In the genomic region with DNA sequence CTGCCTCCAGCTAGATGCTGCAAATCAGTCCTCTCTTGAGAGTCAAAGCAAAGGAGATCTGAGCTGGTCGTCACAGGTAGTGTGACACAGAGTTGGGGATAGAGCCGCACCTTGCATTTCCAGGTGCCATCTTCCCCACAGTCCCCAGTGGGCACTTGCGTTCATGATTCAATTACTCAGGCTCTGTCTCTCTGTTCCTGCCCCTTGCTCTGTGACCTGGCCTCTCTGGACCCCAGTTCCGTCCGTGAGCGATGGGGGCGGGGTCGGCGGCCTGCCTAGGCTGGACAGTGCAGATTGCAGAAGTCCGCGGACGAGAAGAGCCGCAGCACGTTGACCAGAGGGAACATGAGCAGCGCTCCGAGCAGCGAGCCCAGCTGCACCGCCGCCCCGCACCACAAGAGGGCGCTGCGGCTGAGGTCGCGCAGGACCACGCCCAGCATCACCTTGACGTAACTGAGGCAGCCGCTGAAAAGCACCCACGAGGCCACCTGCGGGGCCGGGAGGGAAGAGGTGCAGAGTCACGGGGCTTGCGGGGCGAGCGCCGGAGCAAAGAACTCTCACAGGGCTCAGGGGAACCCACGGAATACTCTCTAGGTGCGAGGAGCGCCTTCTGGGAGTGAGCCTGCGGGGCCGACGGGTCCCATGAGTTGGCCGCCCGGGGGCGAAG, we compare ENCODE assay signal across 8 cellular contexts. TPM values are rescaled to one million over a fixed set of nuclear protein-coding genes. Genes with fewer than 3 reads are reported as not detected.
DNase-seq lines count a peak whose midpoint lies in the region; ATAC-seq, FAIRE-seq and TF ChIP-seq lines count a peak whose summit lies in the region.

No MANE protein-coding gene starts in this region.

- intact Hi-C loops in endothelial cell of umbilical vein (cut with micrococcal nuclease) = no loop called here

- POLR2A ChIA-PET in endothelial cell of umbilical vein (lab: Charles Lee) = no interaction called here

- CTCF ChIA-PET in endothelial cell of umbilical vein (lab: Charles Lee) = interaction anchor here (1.3 to 1.6 kb wide), 2 partner anchors 8 to 13 kb away, joined by 4 read pairs; partner anchors contain the start of gene SLC52A3

- H3K4me1 ChIP-seq in endothelial cell of umbilical vein (ENCODE audit: control insufficient read depth, extremely low read depth, insufficient read depth, low read length) = no peaks in the 10 kb centered on the region
- H3K4me1 ChIP-seq in osteoblast (ENCODE audit: insufficient read depth, low read length) = no peaks in the 10 kb centered on the region

- H3K27ac ChIP-seq in endothelial cell of umbilical vein (ENCODE audit: insufficient read depth, low read depth, low read length) (no peak overlapping the region), osteoblast (ENCODE audit: low read depth, low read length) (no peak overlapping the region)

- H3K27me3 ChIP-seq in endothelial cell of umbilical vein (ENCODE audit: control insufficient read depth in 2 of 2, insufficient read depth in 2 of 2, low read length in 2 of 2) (no peaks in the 10 kb centered on the region), osteoblast (ENCODE audit: insufficient read depth, low read length) (peaks cover 12% of the 10 kb centered on the region)

- H3K36me3 ChIP-seq in endothelial cell of umbilical vein (ENCODE audit: control insufficient read depth in 2 of 2, extremely low read depth in 1 of 2, insufficient read depth in 2 of 2, low read length in 2 of 2) = no peaks in the 10 kb centered on the region
- no peaks in the 10 kb centered on the region for H3K36me3 ChIP-seq in osteoblast (ENCODE audit: insufficient read depth, low read length)

- TF ChIP-seq CTCF in GM12875 (IDR thresholded peaks at IDR 0.05; ENCODE audit: borderline replicate concordance, insufficient read depth, low read depth, low read length) (peak; percentile 92), endothelial cell of umbilical vein (IDR thresholded peaks at IDR 0.05; ENCODE audit: extremely low read depth in 1 of 2, insufficient read depth in 1 of 2, low read depth in 1 of 2, low read length in 2 of 2) (peak; percentile 83 to 87), osteoblast (IDR thresholded peaks at IDR 0.05; ENCODE audit: extremely low read depth, low read depth, low read length) (peak; percentile 59)

- H3K9ac ChIP-seq in endothelial cell of umbilical vein (replicated peaks; ENCODE audit: extremely low read depth, insufficient read depth, low read length) = no peak overlapping the region

- BruUV-seq in endothelial cell of umbilical vein (replicated peaks; lab: Mats Ljungman, UMichigan) = no TSS peak

- H3K79me2 ChIP-seq in endothelial cell of umbilical vein (ENCODE audit: control insufficient read depth, insufficient read depth, low read length) (no peaks in the 10 kb centered on the region), osteoblast (ENCODE audit: insufficient read depth, low read length) (no peaks in the 10 kb centered on the region)

- peak; percentile 14 for DNase-seq in SK-MEL-5 (ENCODE audit: low read depth, low spot score)
- peak; percentile 26 for DNase-seq in endothelial cell of umbilical vein (ENCODE audit: low read depth, low spot score)
- peak; percentile 89 for DNase-seq in osteoblast (ENCODE audit: insufficient read length, low spot score, missing footprints)
- DNase-seq in RKO (ENCODE audit: low spot score) = no peak
- DNase-seq in UCSD-AML1 (lab: John Stamatoyannopoulos, UW; ENCODE audit: unreplicated experiment) = no peak
- no peak for DNase-seq in ACHN

- no peak for ATAC-seq in HG02938 (IDR thresholded peaks at IDR 0.05; ENCODE audit: unreplicated experiment)

- in situ Hi-C loops in SK-MEL-5 (cut with HindIII; ENCODE audit: low pct_unique_long_range_greater_than_20kb, low sequenced_read_pairs) = no loop called here
- in situ Hi-C loops in ACHN (cut with HindIII; ENCODE audit: low pct_ligation_motif_present, low pct_unique_long_range_greater_than_20kb, low sequenced_read_pairs) = no loop called here

- H3K4me3 ChIP-seq in GM12875 (ENCODE audit: low read depth, low read length) = no peak overlapping the region
- H3K4me3 ChIP-seq in endothelial cell of umbilical vein (replicated peaks in 1 of 3; ENCODE audit: insufficient read depth in 1 of 3, low read depth in 1 of 3, low read length in 3 of 3) = no peak overlapping the region
- no peak overlapping the region for H3K4me3 ChIP-seq in osteoblast (ENCODE audit: insufficient read depth, low read length)

- H3K4me2 ChIP-seq in endothelial cell of umbilical vein (ENCODE audit: insufficient read depth, low read length) (no peak overlapping the region), osteoblast (ENCODE audit: insufficient read depth, low read length) (no peak overlapping the region)

- H3K9me3 ChIP-seq in endothelial cell of umbilical vein (replicated peaks; ENCODE audit: control insufficient read depth, insufficient read depth, low read length) (no peaks in the 10 kb centered on the region), osteoblast (ENCODE audit: low read depth, low read length) (no peaks in the 10 kb centered on the region)

- H2AFZ ChIP-seq in endothelial cell of umbilical vein (ENCODE audit: low read depth, low read length) (no peak overlapping the region), osteoblast (ENCODE audit: low read length) (no peak overlapping the region)

- dilution Hi-C loops in endothelial cell of umbilical vein (cut with MboI; ENCODE audit: extremely low pct_ligation_motif_present, low sequenced_read_pairs) = no loop called here

- TF ChIP-seq POLR2A in endothelial cell of umbilical vein (IDR thresholded peaks at IDR 0.05; ENCODE audit: low read depth, low read length) = no peak

- no peaks in the 10 kb centered on the region for H4K20me1 ChIP-seq in endothelial cell of umbilical vein (replicated peaks; ENCODE audit: control insufficient read depth, extremely low read depth, insufficient read depth, low read length)
- H4K20me1 ChIP-seq in osteoblast (ENCODE audit: insufficient read depth, low read length) = no peaks in the 10 kb centered on the region

- no peak for FAIRE-seq in endothelial cell of umbilical vein (lab: Jason Lieb, UNC)

- H3K9me1 ChIP-seq in endothelial cell of umbilical vein (replicated peaks; ENCODE audit: control insufficient read depth, extremely low read depth, insufficient read depth, low read length) = no peaks in the 10 kb centered on the region

TF ChIP-seq in endothelial cell of umbilical vein, 7 proteins besides CTCF, POLR2A, EP300 and RAD21:
- no peak for TF ChIP-seq JUN (IDR thresholded peaks at IDR 0.05; ENCODE audit: borderline replicate concordance, insufficient read depth, insufficient read length, low read depth)
- no peak for TF ChIP-seq GATA2 (IDR thresholded peaks at IDR 0.05; ENCODE audit: insufficient read depth, insufficient read length, low read depth, low read length)
- TF ChIP-seq POLR2AphosphoS5 (IDR thresholded peaks at IDR 0.05; ENCODE audit: insufficient read depth, low read depth, low read length) = no peak
- no peak for TF ChIP-seq FOS (IDR thresholded peaks at IDR 0.05; ENCODE audit: borderline replicate concordance, insufficient read depth, low read length)
- TF ChIP-seq, protein P1, sequence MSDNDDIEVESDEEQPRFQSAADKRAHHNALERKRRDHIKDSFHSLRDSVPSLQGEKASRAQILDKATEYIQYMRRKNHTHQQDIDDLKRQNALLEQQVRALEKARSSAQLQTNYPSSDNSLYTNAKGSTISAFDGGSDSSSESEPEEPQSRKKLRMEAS (IDR thresholded peaks at IDR 0.05; ENCODE audit: insufficient read depth, insufficient read length) = no peak
- no peak for TF ChIP-seq MYC (IDR thresholded peaks at IDR 0.05; ENCODE audit: low read depth, low read length)
- no peak for TF ChIP-seq EZH2 (IDR thresholded peaks at IDR 0.05; ENCODE audit: borderline replicate concordance, low read depth, low read length, severe bottlenecking)

RNA-seq across cellular contexts. Expression of gene SLC52A3, which starts 7.4 kb away (rescaled TPM):
- 0.03 and 0.11 TPM in 2 replicates for total RNA-seq in SK-MEL-5 (2014; rRNA removed; shearing (Covaris generic))
- polyA plus RNA-seq in SK-MEL-5 (2015; cell fraction: cytosol; rRNA removed) = 0.08 and 0.15 TPM in 2 replicates
- polyA plus RNA-seq in SK-MEL-5 (2015; cell fraction: nucleus; rRNA removed) = 1.8 TPM in 1 of 2 replicates, not detected in the other
- total RNA-seq in endothelial cell of umbilical vein (not detected in 2 replicates), osteoblast (not detected in 2 replicates)
- polyA plus RNA-seq in endothelial cell of umbilical vein = not detected in 2 replicates
- polyA plus RNA-seq in endothelial cell of umbilical vein (2011; cell fraction: cytosol; rRNA removed) = not detected in 2 replicates
- not detected in 2 replicates for polyA plus RNA-seq in endothelial cell of umbilical vein (2011; cell fraction: nucleus; rRNA removed)
- polyA plus RNA-seq in endothelial cell of umbilical vein (2012) = not detected in 2 replicates
- not detected in 2 replicates for polyA minus RNA-seq in endothelial cell of umbilical vein
- polyA minus RNA-seq in endothelial cell of umbilical vein (2011; cell fraction: cytosol; rRNA and poly(A)+ RNA removed) = 0.61 TPM
- polyA minus RNA-seq in endothelial cell of umbilical vein (2011; cell fraction: nucleus; rRNA and poly(A)+ RNA removed) = not detected in 2 replicates

Comparison
In these comparisons a context has a peak if more than half of its experiments do, and no peak if none do; other contexts are left out.
1. DNase-seq: peak in SK-MEL-5 (single experiment), endothelial cell of umbilical vein (single experiment) and osteoblast (single experiment); none in RKO (single experiment), UCSD-AML1 (single experiment) and ACHN (single experiment).
2. Peak in every context shown above with its lines, with median percentiles within 50 percentile points of each other: CTCF ChIP-seq.